ENCODE assay signal across 9 cellular contexts in the genomic region with DNA sequence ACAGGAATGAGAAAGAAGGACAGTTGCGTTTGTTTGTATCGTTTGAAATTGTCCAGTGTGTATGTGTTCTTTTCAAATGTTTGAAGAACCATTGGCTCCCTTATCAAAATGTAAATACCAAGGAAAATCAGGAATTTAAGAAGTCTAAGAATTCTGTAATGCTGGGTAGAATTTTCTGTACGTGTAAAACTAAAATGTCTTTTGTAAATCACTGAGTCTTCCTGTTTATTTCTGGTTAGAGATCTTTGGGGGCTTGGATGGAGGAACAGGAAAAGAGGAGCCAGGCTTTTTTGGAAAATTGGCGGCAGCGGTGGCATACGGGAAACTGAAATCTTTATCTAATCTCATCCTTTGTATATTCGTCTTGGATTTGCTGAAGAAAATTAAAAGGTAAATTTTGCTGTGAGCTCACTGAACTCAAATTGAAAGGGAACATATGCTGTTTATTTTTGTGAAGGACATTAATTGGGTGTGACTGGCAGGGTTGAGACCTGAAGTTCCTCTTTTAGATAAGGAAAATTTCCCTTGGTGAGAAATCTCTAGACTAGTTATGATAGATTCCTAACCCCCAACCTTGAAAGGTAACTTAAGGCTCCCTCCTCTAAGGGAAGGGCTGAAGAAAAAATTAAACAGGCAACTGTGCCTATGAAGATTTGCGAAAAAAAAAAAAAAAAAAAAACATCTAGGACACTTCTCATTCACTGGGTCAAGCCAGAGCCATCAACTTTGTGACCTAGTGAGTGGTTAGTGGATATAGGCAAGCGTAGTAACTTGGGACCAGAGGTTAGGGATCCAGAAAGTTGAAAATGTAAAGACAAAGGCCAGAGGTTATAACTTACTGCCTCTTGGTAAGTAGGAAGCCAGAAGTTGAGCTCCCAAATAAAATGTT. TPM values are rescaled to one million over a fixed set of nuclear protein-coding genes. Genes with fewer than 3 reads are reported as not detected.
A peak's percentile ranks its signal among the peaks of the same experiment; 100 is the strongest.
DNase-seq lines count a peak whose midpoint lies in the region; ATAC-seq and TF ChIP-seq lines count a peak whose summit lies in the region.
"Had no signal": no experiment of that assay in that cellular context is flagged by ENCODE, and none has a peak within 500 bp of the region (broad histone marks: within the 10 kb centered on the region; RNA-seq: fewer than 3 reads in every experiment).

No MANE protein-coding gene starts in this region.

- no peaks in the 10 kb centered on the region for H3K36me3 ChIP-seq in upper lobe of left lung
- H3K36me3 ChIP-seq: esophagus squamous epithelium had no signal

- WGBS in upper lobe of left lung, 2 donors = 30 to 32% methylated on average over 8 to 9 of the region's 9 CpGs

- H3K27me3 ChIP-seq in upper lobe of left lung = no peaks in the 10 kb centered on the region

- peak overlapping the region; percentile 80 for H3K4me3 Mint-ChIP-seq in activated naive CD4-positive, alpha-beta T cell treated with anti-CD3 and anti-CD28 coated beads for 36 hours
- H3K4me3 Mint-ChIP-seq in activated B cell treated with CpG ODN at 0.5 μM for 24 hours = peak overlapping the region; percentile 87

- peak overlapping the region in 3 of 4 donors; percentile 47 to 59 (median 57) for H3K4me3 ChIP-seq in upper lobe of left lung

- H3K9me3 Mint-ChIP-seq in activated naive CD4-positive, alpha-beta T cell treated with anti-CD3 and anti-CD28 coated beads for 36 hours = peaks cover 8% of the 10 kb centered on the region
- peaks cover 11% of the 10 kb centered on the region for H3K9me3 Mint-ChIP-seq in activated B cell treated with CpG ODN at 0.5 μM for 24 hours

- TF ChIP-seq CTCF in activated B cell treated with CpG ODN at 0.5 μM for 24 hours (IDR thresholded peaks at IDR 0.05) (no peak), upper lobe of left lung (IDR thresholded peaks at IDR 0.05) (peak in 1 of 6 experiments; percentile 5)

- intact Hi-C loops in activated naive CD4-positive, alpha-beta T cell treated with anti-CD3 and anti-CD28 coated beads for 36 hours (cut with micrococcal nuclease) = loop anchor here (1.0 to 5.0 kb wide), 10 partner anchors 45 to 765 kb away; partner anchors contain the start of genes CMTR2, DHODH, DHX38 and IST1
- intact Hi-C loops in activated B cell treated with CpG ODN at 0.5 μM for 24 hours (cut with micrococcal nuclease) = loop anchor here (1.0 to 10.0 kb wide), 10 partner anchors 23 to 1099 kb away; partner anchors contain the start of genes CMTR2, DHODH and IST1

- no peak for TF ChIP-seq POLR2A in upper lobe of left lung (IDR thresholded peaks at IDR 0.05)

- ATAC-seq in activated B cell treated with CpG ODN at 0.5 μM for 24 hours (ENCODE audit: low read depth) (no peak), left lobe of liver (peak; percentile 4), upper lobe of left lung (ENCODE audit: low FRiP score in 2 of 2) (no peak), HG02610 (IDR thresholded peaks at IDR 0.05; ENCODE audit: unreplicated experiment) (no peak), GM19324 (IDR thresholded peaks at IDR 0.05; ENCODE audit: low FRiP score, unreplicated experiment) (no peak), GM21529 (IDR thresholded peaks at IDR 0.05; ENCODE audit: unreplicated experiment) (no peak)

- H3K27ac ChIP-seq in upper lobe of left lung = peak overlapping the region; percentile 86 to 90 (median 88)

- TF ChIP-seq EP300 in upper lobe of left lung (IDR thresholded peaks at IDR 0.05) = no peak

- DNase-seq in activated naive CD4-positive, alpha-beta T cell treated with anti-CD3 and anti-CD28 coated beads for 36 hours = no peak
- DNase-seq in activated naive CD4-positive, alpha-beta T cell treated with Interleukin-2 at 50 U/mL for 16 hours = no peak
- DNase-seq in activated B cell treated with CpG ODN at 0.5 μM for 24 hours (no peak), left lobe of liver (ENCODE audit: low spot score) (peak; percentile 69), upper lobe of left lung (no peak)

- peaks cover 0 to 13% (median 4%) of the 10 kb centered on the region in 4 donors for H3K9me3 ChIP-seq in upper lobe of left lung

- CTCF ChIA-PET in activated naive CD4-positive, alpha-beta T cell treated with anti-CD3 and anti-CD28 coated beads for 36 hours (lab: Charles Lee) = interaction anchor here (0.5 to 3.1 kb wide), 11 partner anchors 7 to 395 kb away, joined by 3 to 75 read pairs (median 4); no protein-coding TSS in a partner anchor
- CTCF ChIA-PET in activated B cell treated with CpG ODN at 0.5 μM for 24 hours (lab: Charles Lee) = interaction anchor here (1.0 to 3.9 kb wide), 7 partner anchors 11 to 317 kb away, joined by 4 to 157 read pairs (median 4); partner anchors contain the start of gene TAT

- peaks cover 15% of the 10 kb centered on the region for H3K4me1 Mint-ChIP-seq in activated naive CD4-positive, alpha-beta T cell treated with anti-CD3 and anti-CD28 coated beads for 36 hours (ENCODE audit: low read depth)
- H3K4me1 Mint-ChIP-seq in activated B cell treated with CpG ODN at 0.5 μM for 24 hours = peaks cover 46% of the 10 kb centered on the region

- no peaks in the 10 kb centered on the region for H3K27me3 Mint-ChIP-seq in activated naive CD4-positive, alpha-beta T cell treated with anti-CD3 and anti-CD28 coated beads for 36 hours (ENCODE audit: low read depth)
- H3K27me3 Mint-ChIP-seq in activated B cell treated with CpG ODN at 0.5 μM for 24 hours = no peaks in the 10 kb centered on the region

- H3K4me1 ChIP-seq in upper lobe of left lung = peaks cover 17 to 31% (median 18%) of the 10 kb centered on the region in 4 donors

- H3K36me3 Mint-ChIP-seq in activated naive CD4-positive, alpha-beta T cell treated with anti-CD3 and anti-CD28 coated beads for 36 hours (ENCODE audit: low read depth) = no peaks in the 10 kb centered on the region
- H3K36me3 Mint-ChIP-seq in activated B cell treated with CpG ODN at 0.5 μM for 24 hours (ENCODE audit: low read depth) = peaks cover 18% of the 10 kb centered on the region

- peak overlapping the region; percentile 88 for H3K27ac Mint-ChIP-seq in activated naive CD4-positive, alpha-beta T cell treated with anti-CD3 and anti-CD28 coated beads for 36 hours
- peak overlapping the region; percentile 96 for H3K27ac Mint-ChIP-seq in activated B cell treated with CpG ODN at 0.5 μM for 24 hours

- POLR2A ChIA-PET in activated B cell treated with CpG ODN at 0.5 μM for 24 hours (lab: Charles Lee) = interaction anchor here (0.6 to 3.0 kb wide), 9 partner anchors 43 to 765 kb away, joined by 3 to 120 read pairs (median 8); partner anchors contain the start of genes AP1G1, CMTR2, DHX38 and TXNL4B

RNA-seq across cellular contexts. Expression of gene TAT, which starts 10.8 kb away (rescaled TPM):
- not detected for total RNA-seq in activated naive CD4-positive, alpha-beta T cell treated with anti-CD3 and anti-CD28 coated beads for 36 hours
- total RNA-seq in activated B cell treated with CpG ODN at 0.5 μM for 24 hours (not detected in 2 replicates), left lobe of liver (2,689 TPM), upper lobe of left lung (under 1 TPM in 4 of 6 donors, not detected in 2; 0.15 to 0.88 (median 0.54) TPM)
- total RNA-seq: esophagus squamous epithelium had no signal

RNA-seq across cellular contexts. Expression of gene CHST4, which starts 39.8 kb away (rescaled TPM):
- not detected for total RNA-seq in activated naive CD4-positive, alpha-beta T cell treated with anti-CD3 and anti-CD28 coated beads for 36 hours
- total RNA-seq in activated B cell treated with CpG ODN at 0.5 μM for 24 hours = not detected in 2 replicates
- total RNA-seq in left lobe of liver = 3.9 TPM
- 1 to 10 TPM in 1 of 6 donors, under 1 TPM in 2, not detected in 3; 0.34 to 2.2 (median 0.98) TPM for total RNA-seq in upper lobe of left lung

RNA-seq across cellular contexts. Expression of gene MARVELD3, which starts 59.9 kb away (rescaled TPM):
- not detected for total RNA-seq in activated naive CD4-positive, alpha-beta T cell treated with anti-CD3 and anti-CD28 coated beads for 36 hours
- total RNA-seq in activated B cell treated with CpG ODN at 0.5 μM for 24 hours (not detected in 2 replicates), left lobe of liver (6.0 TPM), upper lobe of left lung (10 to 100 TPM in 4 of 6 donors, 1 to 10 TPM in 2; 5.5 to 24.1 (median 13.6) TPM)

Comparison
In these comparisons a context has a peak if more than half of its experiments do, and no peak if none do; other contexts are left out.
1. RNA of gene TAT, which starts 10.8 kb away (total RNA-seq): 2,689 TPM in left lobe of liver (single experiment); 0.15 to 0.88 TPM in upper lobe of left lung, not detected in activated naive CD4-positive, alpha-beta T cell treated with anti-CD3 and anti-CD28 coated beads for 36 hours and not detected in activated B cell treated with CpG ODN at 0.5 μM for 24 hours; every median in the first group is over 1,000 times any median in the second.